8 cellular contexts compared by ENCODE assay signal in genomic region chr1:12040457-12041051, GRCh38. TPM values are rescaled to one million over a fixed set of nuclear protein-coding genes. Genes with fewer than 3 reads are reported as not detected.
DNase-seq lines count a peak whose midpoint lies in the region; ATAC-seq and TF ChIP-seq lines count a peak whose summit lies in the region.

No MANE protein-coding gene starts in this region.

- BruUV-seq in Calu3 (replicated peaks; lab: Mats Ljungman, UMichigan): no TSS peak

- H3K27me3 ChIP-seq in OCI-LY1 (ENCODE audit: insufficient read depth, low read length): peaks cover 4% of the 10 kb centered on the region
- no peaks in the 10 kb centered on the region for H3K27me3 ChIP-seq in kidney epithelial cell (ENCODE audit: control insufficient read depth, insufficient read depth, low read length)
- no peaks in the 10 kb centered on the region for H3K27me3 ChIP-seq in hepatocyte
- H3K27me3 ChIP-seq in CD4-positive, alpha-beta memory T cell (ENCODE audit: insufficient read depth, low read length): no peaks in the 10 kb centered on the region

- no peak for TF ChIP-seq CTCF in OCI-LY1 (IDR thresholded peaks at IDR 0.05; ENCODE audit: low read length)
- no peak for TF ChIP-seq CTCF in kidney epithelial cell (IDR thresholded peaks at IDR 0.05; ENCODE audit: insufficient read depth, low read length, poor library complexity, severe bottlenecking)
- no peak for TF ChIP-seq CTCF in Calu3 (IDR thresholded peaks at IDR 0.05; ENCODE audit: unreplicated experiment)
- TF ChIP-seq CTCF in hepatocyte (IDR thresholded peaks at IDR 0.05; ENCODE audit: poor library complexity): no peak

- H2AFZ ChIP-seq in OCI-LY1 (ENCODE audit: low read length): no peak overlapping the region
- H2AFZ ChIP-seq in hepatocyte: no peak overlapping the region

- no peaks in the 10 kb centered on the region for H3K9me3 ChIP-seq in OCI-LY1 (ENCODE audit: low read length)
- no peaks in the 10 kb centered on the region for H3K9me3 ChIP-seq in hepatocyte (ENCODE audit: low read depth)
- H3K9me3 ChIP-seq in CD4-positive, alpha-beta memory T cell (ENCODE audit: control insufficient read depth in 1 of 2, low read length in 2 of 2): no peaks in the 10 kb centered on the region

- intact Hi-C loops in Calu3 (cut with micrococcal nuclease; ENCODE audit: unreplicated experiment): no loop called here
- intact Hi-C loops in CD4-positive, alpha-beta memory T cell (cut with micrococcal nuclease): no loop called here

- H3K4me3 Mint-ChIP-seq in Calu3 (ENCODE audit: low read depth, unreplicated experiment): no peak overlapping the region
- H3K4me3 Mint-ChIP-seq in CD4-positive, alpha-beta memory T cell: no peak overlapping the region

- ATAC-seq in GM18861 (IDR thresholded peaks at IDR 0.05; ENCODE audit: unreplicated experiment) (peak; percentile 59), HG02973 (IDR thresholded peaks at IDR 0.05; ENCODE audit: unreplicated experiment) (peak; percentile 72)

- H3K4me3 ChIP-seq in OCI-LY1 (ENCODE audit: low read depth, low read length, poor library complexity, severe bottlenecking) (no peak overlapping the region), kidney epithelial cell (ENCODE audit: low read depth, low read length) (no peak overlapping the region), hepatocyte (no peak overlapping the region)
- no peak overlapping the region for H3K4me3 ChIP-seq in CD4-positive, alpha-beta memory T cell (ENCODE audit: low read length in 2 of 2)

- H3K4me1 Mint-ChIP-seq in Calu3 (ENCODE audit: low read depth, unreplicated experiment): no peaks in the 10 kb centered on the region
- peaks cover 4% of the 10 kb centered on the region in 4 donors for H3K4me1 Mint-ChIP-seq in CD4-positive, alpha-beta memory T cell

- POLR2A ChIA-PET in CD4-positive, alpha-beta memory T cell (lab: Charles Lee; ENCODE audit: partially characterized antibody): no interaction called here

- H3K27ac ChIP-seq in OCI-LY1 (ENCODE audit: low read depth, low read length, poor library complexity, severe bottlenecking): peak overlapping the region; percentile 79
- H3K27ac ChIP-seq in hepatocyte: no peak overlapping the region
- H3K27ac ChIP-seq in CD4-positive, alpha-beta memory T cell (ENCODE audit: low read depth, low read length): no peak overlapping the region

- H3K27me3 Mint-ChIP-seq in Calu3 (ENCODE audit: unreplicated experiment): no peaks in the 10 kb centered on the region
- no peaks in the 10 kb centered on the region for H3K27me3 Mint-ChIP-seq in CD4-positive, alpha-beta memory T cell

- no peak overlapping the region for H3K27ac Mint-ChIP-seq in Calu3 (ENCODE audit: unreplicated experiment)
- H3K27ac Mint-ChIP-seq in CD4-positive, alpha-beta memory T cell: no peak overlapping the region

- H3K36me3 Mint-ChIP-seq in Calu3 (ENCODE audit: insufficient read depth, unreplicated experiment): no peaks in the 10 kb centered on the region
- no peaks in the 10 kb centered on the region for H3K36me3 Mint-ChIP-seq in CD4-positive, alpha-beta memory T cell

- H4K20me1 ChIP-seq in OCI-LY1 (ENCODE audit: insufficient read depth, low read length) (no peaks in the 10 kb centered on the region), hepatocyte (ENCODE audit: insufficient read depth, poor library complexity, severe bottlenecking) (no peaks in the 10 kb centered on the region)

- no peak overlapping the region for H3K9ac ChIP-seq in OCI-LY1 (ENCODE audit: low read length)

- H3K4me2 ChIP-seq in OCI-LY1 (ENCODE audit: low read length): peak overlapping the region; percentile 17; the same call in 1 of the 2 replicates
- no peak overlapping the region for H3K4me2 ChIP-seq in hepatocyte

- no peaks in the 10 kb centered on the region for H3K9me3 Mint-ChIP-seq in Calu3 (ENCODE audit: low read depth, unreplicated experiment)
- H3K9me3 Mint-ChIP-seq in CD4-positive, alpha-beta memory T cell: no peaks in the 10 kb centered on the region

- CTCF ChIA-PET in Calu3 (lab: Charles Lee): no interaction called here
- CTCF ChIA-PET in CD4-positive, alpha-beta memory T cell (lab: Charles Lee; ENCODE audit: partially characterized antibody): no interaction called here

- 74% methylated on average over 6 of the region's 6 CpGs for WGBS in hepatocyte (ENCODE audit: low lambda C conversion rate, missing lambda C conversion rate)

- no peaks in the 10 kb centered on the region for H3K79me2 ChIP-seq in OCI-LY1 (ENCODE audit: insufficient read depth, low read length)
- H3K79me2 ChIP-seq in hepatocyte: no peaks in the 10 kb centered on the region

- H3F3A ChIP-seq in OCI-LY1 (ENCODE audit: insufficient read depth, low read length): no peaks in the 10 kb centered on the region

- peak; percentile 86 for DNase-seq in AG20443 (ENCODE audit: low spot score)
- DNase-seq in kidney epithelial cell (ENCODE audit: low read depth): peak; percentile 86
- no peak for DNase-seq in Calu3
- no peak for DNase-seq in hepatocyte (ENCODE audit: low spot score)
- DNase-seq in CD4-positive, alpha-beta memory T cell: no peak

- H3K4me1 ChIP-seq in OCI-LY1 (ENCODE audit: insufficient read depth, low read length, severe bottlenecking) (peaks cover 33% of the 10 kb centered on the region), hepatocyte (ENCODE audit: insufficient read depth) (no peaks in the 10 kb centered on the region)
- peaks cover 7% of the 10 kb centered on the region for H3K4me1 ChIP-seq in CD4-positive, alpha-beta memory T cell (ENCODE audit: insufficient read depth, low read length)

- H3K36me3 ChIP-seq in OCI-LY1 (ENCODE audit: insufficient read depth, low read length): no peaks in the 10 kb centered on the region
- no peaks in the 10 kb centered on the region for H3K36me3 ChIP-seq in kidney epithelial cell (ENCODE audit: control insufficient read depth, insufficient read depth, low read length)
- H3K36me3 ChIP-seq in hepatocyte (replicated peaks; ENCODE audit: insufficient read depth, low read depth): no peaks in the 10 kb centered on the region
- H3K36me3 ChIP-seq in CD4-positive, alpha-beta memory T cell (ENCODE audit: insufficient read depth, low read length): no peaks in the 10 kb centered on the region

- H3K9me2 ChIP-seq in OCI-LY1 (ENCODE audit: low read depth, low read length) (no peaks in the 10 kb centered on the region), hepatocyte (replicated peaks; ENCODE audit: insufficient read depth) (no peaks in the 10 kb centered on the region)

RNA-seq across cellular contexts. Expression of gene MIIP, which starts 21.3 kb away (rescaled TPM):
- 67.4 and 69.9 TPM in 2 replicates for total RNA-seq in kidney epithelial cell
- 23.4 and 28.8 TPM in 2 replicates for total RNA-seq in Calu3 (2022)
- total RNA-seq in hepatocyte: 20.6 TPM in 2 replicates
- polyA plus RNA-seq in hepatocyte: 39.6 and 45.2 TPM in 2 replicates
- 10 to 100 TPM; 34.7 to 35.6 TPM for total RNA-seq in CD4-positive, alpha-beta memory T cell
- polyA plus RNA-seq in CD4-positive, alpha-beta memory T cell: 10 to 100 TPM; 26.4 to 27.0 TPM

RNA-seq across cellular contexts. Expression of gene TNFRSF8, which starts 22.5 kb away (rescaled TPM):
- total RNA-seq in kidney epithelial cell: 0.21 and 1.2 TPM in 2 replicates
- not detected in 2 replicates for total RNA-seq in Calu3 (2022)
- total RNA-seq in hepatocyte: not detected in 2 replicates
- not detected in 2 replicates for polyA plus RNA-seq in hepatocyte
- total RNA-seq in CD4-positive, alpha-beta memory T cell: not detected
- not detected for polyA plus RNA-seq in CD4-positive, alpha-beta memory T cell

Comparison
In these comparisons a context has a peak if more than half of its experiments do, and no peak if none do; other contexts are left out.
1. DNase-seq: peak in AG20443 (single experiment) and kidney epithelial cell (single experiment); none in Calu3 (single experiment), hepatocyte (single experiment) and CD4-positive, alpha-beta memory T cell (0 of 5).